1 cellular context compared by ENCODE assay signal in genomic region chr10:91880310-91880709, GRCh38.
TF ChIP-seq lines count a peak whose summit lies in the region.

No MANE protein-coding gene starts in this region.

TF ChIP-seq in HCT116, 20 proteins besides CTCF, POLR2A, EP300 and RAD21 (continued from another document):
- TF ChIP-seq, protein P1, sequence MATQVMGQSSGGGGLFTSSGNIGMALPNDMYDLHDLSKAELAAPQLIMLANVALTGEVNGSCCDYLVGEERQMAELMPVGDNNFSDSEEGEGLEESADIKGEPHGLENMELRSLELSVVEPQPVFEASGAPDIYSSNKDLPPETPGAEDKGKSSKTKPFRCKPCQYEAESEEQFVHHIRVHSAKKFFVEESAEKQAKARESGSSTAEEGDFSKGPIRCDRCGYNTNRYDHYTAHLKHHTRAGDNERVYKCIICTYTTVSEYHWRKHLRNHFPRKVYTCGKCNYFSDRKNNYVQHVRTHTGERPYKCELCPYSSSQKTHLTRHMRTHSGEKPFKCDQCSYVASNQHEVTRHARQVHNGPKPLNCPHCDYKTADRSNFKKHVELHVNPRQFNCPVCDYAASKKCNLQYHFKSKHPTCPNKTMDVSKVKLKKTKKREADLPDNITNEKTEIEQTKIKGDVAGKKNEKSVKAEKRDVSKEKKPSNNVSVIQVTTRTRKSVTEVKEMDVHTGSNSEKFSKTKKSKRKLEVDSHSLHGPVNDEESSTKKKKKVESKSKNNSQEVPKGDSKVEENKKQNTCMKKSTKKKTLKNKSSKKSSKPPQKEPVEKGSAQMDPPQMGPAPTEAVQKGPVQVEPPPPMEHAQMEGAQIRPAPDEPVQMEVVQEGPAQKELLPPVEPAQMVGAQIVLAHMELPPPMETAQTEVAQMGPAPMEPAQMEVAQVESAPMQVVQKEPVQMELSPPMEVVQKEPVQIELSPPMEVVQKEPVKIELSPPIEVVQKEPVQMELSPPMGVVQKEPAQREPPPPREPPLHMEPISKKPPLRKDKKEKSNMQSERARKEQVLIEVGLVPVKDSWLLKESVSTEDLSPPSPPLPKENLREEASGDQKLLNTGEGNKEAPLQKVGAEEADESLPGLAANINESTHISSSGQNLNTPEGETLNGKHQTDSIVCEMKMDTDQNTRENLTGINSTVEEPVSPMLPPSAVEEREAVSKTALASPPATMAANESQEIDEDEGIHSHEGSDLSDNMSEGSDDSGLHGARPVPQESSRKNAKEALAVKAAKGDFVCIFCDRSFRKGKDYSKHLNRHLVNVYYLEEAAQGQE (IDR thresholded peaks at IDR 0.05; ENCODE audit: low read depth) = no peak
- TF ChIP-seq JUND (IDR thresholded peaks at IDR 0.05) (no peak), EGR1 (IDR thresholded peaks at IDR 0.05; ENCODE audit: low read depth) (no peak), EZH2 (IDR thresholded peaks at IDR 0.05) (no peak), SRF (IDR thresholded peaks at IDR 0.05; ENCODE audit: low read depth) (no peak)
